Comparison of ENCODE assay signal across 16 cellular contexts in the genomic region with DNA sequence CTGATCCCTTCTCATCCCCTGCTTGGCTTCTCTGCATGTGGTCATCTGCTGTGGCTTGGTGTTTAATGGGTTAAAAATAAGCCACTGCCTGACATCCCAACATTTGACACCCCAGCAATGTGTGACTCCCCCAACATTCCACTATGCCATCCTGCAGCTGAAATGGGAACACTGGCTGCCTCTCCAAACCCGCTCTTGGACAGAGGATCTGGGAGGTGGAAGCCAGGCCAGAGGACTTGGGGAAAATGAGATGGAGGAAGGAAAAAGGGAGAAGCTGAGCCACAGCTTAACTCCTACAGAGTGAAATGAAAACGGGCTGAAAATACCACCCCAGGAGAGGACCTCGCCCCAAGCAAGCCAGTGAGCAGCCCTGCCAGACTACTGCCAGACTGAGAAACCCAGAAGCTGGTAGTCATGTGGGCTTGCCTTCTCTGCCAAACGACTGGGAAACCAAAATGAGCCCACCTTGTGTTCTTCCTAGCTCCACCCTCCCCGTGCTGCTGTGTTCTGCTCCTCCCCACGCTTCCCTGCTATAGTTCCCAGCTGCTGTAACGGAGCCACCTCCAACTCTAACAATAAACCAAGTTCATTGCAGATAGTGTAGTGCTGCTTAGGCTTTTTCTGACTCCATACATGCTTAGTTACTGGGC. TPM values are rescaled to one million over a fixed set of nuclear protein-coding genes. Genes with fewer than 3 reads are reported as not detected.
DNase-seq lines count a peak whose midpoint lies in the region; ATAC-seq and TF ChIP-seq lines count a peak whose summit lies in the region.
"Had no signal": no experiment of that assay in that cellular context is flagged by ENCODE, and none has a peak within 500 bp of the region (broad histone marks: within the 10 kb centered on the region; RNA-seq: fewer than 3 reads in every experiment).

No MANE protein-coding gene starts in this region.

- peaks cover 0 to 4% of the 10 kb centered on the region in 2 donors for H3K4me1 ChIP-seq in right atrium auricular region
- H3K4me1 ChIP-seq: parathyroid adenoma had no signal

- TF ChIP-seq CTCF in right atrium auricular region (IDR thresholded peaks at IDR 0.05) (no peak), mesothelial cell of epicardium (IDR thresholded peaks at IDR 0.05; ENCODE audit: unreplicated experiment) (no peak)

- H3K36me3 Mint-ChIP-seq in mesothelial cell of epicardium = peaks cover 15% of the 10 kb centered on the region

- ATAC-seq in Right ventricle myocardium superior (ENCODE audit: poor library complexity) (no peak), HG03097 (IDR thresholded peaks at IDR 0.05; ENCODE audit: low FRiP score, unreplicated experiment) (no peak)
- ATAC-seq: activated CD8-positive, alpha-beta T cell treated with anti-CD3 and anti-CD28 coated beads, Interleukin-2, amount 10 ng/mL, durations not matched to agents 7 days and 5 days had no signal

- H3K27me3 Mint-ChIP-seq in mesothelial cell of epicardium (ENCODE audit: low read depth) = no peaks in the 10 kb centered on the region
- H3K27me3 Mint-ChIP-seq: IgD-negative memory B cell; stimulated activated naive CD8-positive, alpha-beta T cell treated with anti-CD3 and anti-CD28 coated beads, Interleukin-15, Interleukin-2, amounts not matched to agents 100 ng/mL and 50 ng/mL, for 24 hours had no signal

- no peaks in the 10 kb centered on the region for H3K9me3 Mint-ChIP-seq in mesothelial cell of epicardium
- H3K9me3 Mint-ChIP-seq: HFFc6; IgD-negative memory B cell; stimulated activated naive CD8-positive, alpha-beta T cell treated with anti-CD3 and anti-CD28 coated beads, Interleukin-15, Interleukin-2, amounts not matched to agents 100 ng/mL and 50 ng/mL, for 24 hours had no signal

- H3K27ac ChIP-seq in right atrium auricular region (no peak overlapping the region), caudate nucleus (ENCODE audit: low read depth, low read length) (no peak overlapping the region)
- H3K27ac ChIP-seq: coronary artery, parathyroid adenoma, PC-9 had no signal

- intact Hi-C loops in Right ventricle myocardium superior (cut with DNase I) = no loop called here

- H3K9me3 ChIP-seq in right atrium auricular region = no peaks in the 10 kb centered on the region

- DNase-seq in right atrium auricular region (ENCODE audit: low spot score) (peak; percentile 53), Right ventricle myocardium superior (no peak), caudate nucleus (lab: John Stamatoyannopoulos, UW) (peak in 33 of 61 donors; percentile 23 to 87 (median 46)), mesothelial cell of epicardium (ENCODE audit: low spot score in 2 of 2, unreplicated experiment in 2 of 2) (no peak), NCI-H146 (lab: John Stamatoyannopoulos, UW) (no peak), HT-29 (ENCODE audit: low spot score) (no peak), RPMI8226 (no peak)
- DNase-seq: activated CD8-positive, alpha-beta T cell treated with anti-CD3 and anti-CD28 coated beads, Interleukin-2, amount 10 ng/mL, durations not matched to agents 7 days and 5 days; HFFc6; PC-9; stimulated activated CD4-positive, alpha-beta T cell treated with anti-CD3 and anti-CD28 coated beads, Interleukin-12 subunit alpha, Interleukin-12 subunit beta, amount 100 ng/mL, for 4 hours had no signal

- H3K27ac Mint-ChIP-seq in mesothelial cell of epicardium = peak overlapping the region; percentile 60
- H3K27ac Mint-ChIP-seq: activated CD8-positive, alpha-beta T cell treated with anti-CD3 and anti-CD28 coated beads, Interleukin-2, amount 10 ng/mL, durations not matched to agents 7 days and 5 days; HFFc6; IgD-negative memory B cell; stimulated activated naive CD8-positive, alpha-beta T cell treated with anti-CD3 and anti-CD28 coated beads, Interleukin-15, Interleukin-2, amounts not matched to agents 100 ng/mL and 50 ng/mL, for 24 hours had no signal

- no peak overlapping the region for H3K4me3 ChIP-seq in right atrium auricular region
- H3K4me3 ChIP-seq: coronary artery, PC-9 had no signal

- H3K4me3 Mint-ChIP-seq in mesothelial cell of epicardium = no peak overlapping the region
- H3K4me3 Mint-ChIP-seq: activated CD8-positive, alpha-beta T cell treated with anti-CD3 and anti-CD28 coated beads, Interleukin-2, amount 10 ng/mL, durations not matched to agents 7 days and 5 days; HFFc6; stimulated activated naive CD8-positive, alpha-beta T cell treated with anti-CD3 and anti-CD28 coated beads, Interleukin-15, Interleukin-2, amounts not matched to agents 100 ng/mL and 50 ng/mL, for 24 hours had no signal

- no peaks in the 10 kb centered on the region for H3K27me3 ChIP-seq in right atrium auricular region

- H3K36me3 ChIP-seq in right atrium auricular region = peaks cover 12% of the 10 kb centered on the region

- peaks cover 10% of the 10 kb centered on the region for H3K4me1 Mint-ChIP-seq in mesothelial cell of epicardium
- H3K4me1 Mint-ChIP-seq: IgD-negative memory B cell had no signal

RNA-seq across cellular contexts. Expression of a gene that starts 13.7 kb away (rescaled TPM):
- total RNA-seq in right atrium auricular region (10 to 100 TPM; 39.3 to 52.7 TPM), Right ventricle myocardium superior (24.4 TPM), mesothelial cell of epicardium (13.7 to 13.9 TPM (median 13.7 TPM) in 3 replicates)
- total RNA-seq in HT-29 (2014; rRNA removed; shearing (Covaris generic)) = 0.46 and 0.50 TPM in 2 replicates

RNA-seq across cellular contexts. Expression of a gene that starts 38.2 kb away (rescaled TPM):
- total RNA-seq in right atrium auricular region (10 to 100 TPM; 23.1 to 34.2 TPM), Right ventricle myocardium superior (23.7 TPM), mesothelial cell of epicardium (103 to 112 TPM (median 108 TPM) in 3 replicates)
- 38.1 and 39.4 TPM in 2 replicates for total RNA-seq in HT-29 (2014; rRNA removed; shearing (Covaris generic))

RNA-seq across cellular contexts. Expression of a gene that starts 58.9 kb away (rescaled TPM):
- total RNA-seq in right atrium auricular region (10 to 100 TPM in 1 of 2 donors, 1 to 10 TPM in 1; 8.3 to 12.3 TPM), Right ventricle myocardium superior (13.1 TPM), mesothelial cell of epicardium (53.2 to 61.5 TPM (median 56.0 TPM) in 3 replicates)
- total RNA-seq in HT-29 (2014; rRNA removed; shearing (Covaris generic)) = 51.8 and 62.5 TPM in 2 replicates

Comparison
In these comparisons a context has a peak if more than half of its experiments do, and no peak if none do; other contexts are left out.
1. DNase-seq: peak in right atrium auricular region (single experiment) and caudate nucleus (33 of 61); none in Right ventricle myocardium superior (single experiment), mesothelial cell of epicardium (0 of 2), NCI-H146 (single experiment), HT-29 (single experiment) and RPMI8226 (single experiment).